Comparison of ENCODE assay signal across 26 cellular contexts in genomic region chr5:14597080-14597479, GRCh38. TPM values are rescaled to one million over a fixed set of nuclear protein-coding genes. Genes with fewer than 3 reads are reported as not detected.
DNase-seq lines count a peak whose midpoint lies in the region; ATAC-seq and TF ChIP-seq lines count a peak whose summit lies in the region.
"Had no signal": no experiment of that assay in that cellular context is flagged by ENCODE, and none has a peak within 500 bp of the region (broad histone marks: within the 10 kb centered on the region; RNA-seq: fewer than 3 reads in every experiment).

No MANE protein-coding gene starts in this region.

- no peaks in the 10 kb centered on the region for H3K27me3 Mint-ChIP-seq in activated naive CD4-positive, alpha-beta T cell treated with anti-CD3 and anti-CD28 coated beads, Interleukin-2, amount 10 ng/mL, durations not matched to agents 7 days and 5 days
- no peaks in the 10 kb centered on the region for H3K27me3 Mint-ChIP-seq in activated CD8-positive, alpha-beta T cell treated with anti-CD3 and anti-CD28 coated beads for 36 hours
- no peaks in the 10 kb centered on the region for H3K27me3 Mint-ChIP-seq in naive thymus-derived CD8-positive, alpha-beta T cell
- H3K27me3 Mint-ChIP-seq: stimulated activated memory B cell treated with anti-CD40 and anti-IgM and Interleukin-4, amounts not matched to agents 10 μg/mL and 1 μg/mL and 100 μg/mL, for 72 hours had no signal

- TF ChIP-seq CTCF in activated CD8-positive, alpha-beta T cell treated with anti-CD3 and anti-CD28 coated beads for 36 hours (IDR thresholded peaks at IDR 0.05): no peak

- no peak for DNase-seq in activated naive CD4-positive, alpha-beta T cell treated with anti-CD3 and anti-CD28 coated beads, Interleukin-2, amount 10 ng/mL, durations not matched to agents 7 days and 5 days
- DNase-seq in activated naive CD4-positive, alpha-beta T cell treated with Interleukin-2 at 50 U/mL for 16 hours: no peak
- no peak for DNase-seq in activated CD8-positive, alpha-beta T cell treated with anti-CD3 and anti-CD28 coated beads for 36 hours
- no peak for DNase-seq in naive thymus-derived CD8-positive, alpha-beta T cell
- no peak for DNase-seq in AG20443 (ENCODE audit: low spot score)
- DNase-seq in NCI-H1694 treated with DMSO at 0.1 percent for 48 hours (lab: John Stamatoyannopoulos, UW): no peak
- DNase-seq in HUDEP-2 (lab: John Stamatoyannopoulos, UW; ENCODE audit: unreplicated experiment in 76 of 76): no peak
- DNase-seq: activated CD4-positive, alpha-beta T cell treated with anti-CD3 and anti-CD28 coated beads, Interleukin-2, amount 50 U/mL, for 4 hours; activated gamma-delta T cell; dorsolateral prefrontal cortex; foreskin fibroblast; IMR-90; islet precursor cell; left ventricle myocardium superior; NCI-H146; NCI-H2107; NCI-H748 treated with DMSO at 0.1 percent for 48 hours; nucleus accumbens; Peyer's patch; psoas muscle; SHP77; T1000; upper lobe of right lung; WERI-Rb-1 had no signal

- H3K4me1 Mint-ChIP-seq in activated naive CD4-positive, alpha-beta T cell treated with anti-CD3 and anti-CD28 coated beads, Interleukin-2, amount 10 ng/mL, durations not matched to agents 7 days and 5 days: peaks cover 78% of the 10 kb centered on the region
- H3K4me1 Mint-ChIP-seq in activated CD8-positive, alpha-beta T cell treated with anti-CD3 and anti-CD28 coated beads for 36 hours (ENCODE audit: low read depth): peaks cover 77% of the 10 kb centered on the region
- peaks cover 45 to 81% (median 76%) of the 10 kb centered on the region in 4 donors for H3K4me1 Mint-ChIP-seq in naive thymus-derived CD8-positive, alpha-beta T cell

- peaks cover 42% of the 10 kb centered on the region for H3K36me3 Mint-ChIP-seq in activated naive CD4-positive, alpha-beta T cell treated with anti-CD3 and anti-CD28 coated beads, Interleukin-2, amount 10 ng/mL, durations not matched to agents 7 days and 5 days
- H3K36me3 Mint-ChIP-seq in activated CD8-positive, alpha-beta T cell treated with anti-CD3 and anti-CD28 coated beads for 36 hours (ENCODE audit: low read depth): peaks cover 30% of the 10 kb centered on the region
- peaks cover 3 to 24% (median 13%) of the 10 kb centered on the region in 3 donors for H3K36me3 Mint-ChIP-seq in naive thymus-derived CD8-positive, alpha-beta T cell
- H3K36me3 Mint-ChIP-seq: stimulated activated memory B cell treated with anti-CD40 and anti-IgM and Interleukin-4, amounts not matched to agents 10 μg/mL and 1 μg/mL and 100 μg/mL, for 72 hours had no signal

- POLR2A ChIA-PET in activated CD8-positive, alpha-beta T cell treated with anti-CD3 and anti-CD28 coated beads for 36 hours (lab: Charles Lee): interaction anchor here (1.2 kb wide), 1 partner anchor 12 kb away, joined by 3 read pairs; no protein-coding TSS in a partner anchor
- POLR2A ChIA-PET in naive thymus-derived CD8-positive, alpha-beta T cell (lab: Charles Lee): interaction anchor here (1.2 kb wide), 1 partner anchor 15 kb away, joined by 3 read pairs; no protein-coding TSS in a partner anchor

- H3K9me3 Mint-ChIP-seq in activated naive CD4-positive, alpha-beta T cell treated with anti-CD3 and anti-CD28 coated beads, Interleukin-2, amount 10 ng/mL, durations not matched to agents 7 days and 5 days: no peaks in the 10 kb centered on the region
- H3K9me3 Mint-ChIP-seq in activated CD8-positive, alpha-beta T cell treated with anti-CD3 and anti-CD28 coated beads for 36 hours: peaks cover 3% of the 10 kb centered on the region
- no peaks in the 10 kb centered on the region for H3K9me3 Mint-ChIP-seq in naive thymus-derived CD8-positive, alpha-beta T cell

- intact Hi-C loops in activated CD8-positive, alpha-beta T cell treated with anti-CD3 and anti-CD28 coated beads for 36 hours (cut with micrococcal nuclease): loop anchor here (5.0 kb wide), 1 partner anchor 70 kb away; no protein-coding TSS in a partner anchor

- H3K4me3 Mint-ChIP-seq in activated naive CD4-positive, alpha-beta T cell treated with anti-CD3 and anti-CD28 coated beads, Interleukin-2, amount 10 ng/mL, durations not matched to agents 7 days and 5 days: no peak overlapping the region
- no peak overlapping the region for H3K4me3 Mint-ChIP-seq in activated CD8-positive, alpha-beta T cell treated with anti-CD3 and anti-CD28 coated beads for 36 hours
- peak overlapping the region in 8 of 10 donors; percentile 8 to 89 (median 69) for H3K4me3 Mint-ChIP-seq in naive thymus-derived CD8-positive, alpha-beta T cell
- H3K4me3 Mint-ChIP-seq: stimulated activated memory B cell treated with anti-CD40 and anti-IgM and Interleukin-4, amounts not matched to agents 10 μg/mL and 1 μg/mL and 100 μg/mL, for 72 hours had no signal

- H3K27ac Mint-ChIP-seq in activated naive CD4-positive, alpha-beta T cell treated with anti-CD3 and anti-CD28 coated beads, Interleukin-2, amount 10 ng/mL, durations not matched to agents 7 days and 5 days: peak overlapping the region; percentile 56
- H3K27ac Mint-ChIP-seq in activated CD8-positive, alpha-beta T cell treated with anti-CD3 and anti-CD28 coated beads for 36 hours: peak overlapping the region; percentile 25
- peak overlapping the region in 8 of 10 donors; percentile 21 to 99 (median 60) for H3K27ac Mint-ChIP-seq in naive thymus-derived CD8-positive, alpha-beta T cell
- H3K27ac Mint-ChIP-seq: stimulated activated memory B cell treated with anti-CD40 and anti-IgM and Interleukin-4, amounts not matched to agents 10 μg/mL and 1 μg/mL and 100 μg/mL, for 72 hours had no signal

- peak; percentile 18 for ATAC-seq in GM18868 (IDR thresholded peaks at IDR 0.05; ENCODE audit: unreplicated experiment)
- ATAC-seq in activated CD8-positive, alpha-beta T cell treated with anti-CD3 and anti-CD28 coated beads for 36 hours: no peak
- ATAC-seq in naive thymus-derived CD8-positive, alpha-beta T cell: no peak
- ATAC-seq: left ventricle myocardium superior; psoas muscle; stimulated activated memory B cell treated with anti-CD40 and anti-IgM and Interleukin-4, amounts not matched to agents 10 μg/mL and 1 μg/mL and 100 μg/mL, for 72 hours; upper lobe of right lung had no signal

- CTCF ChIA-PET in activated naive CD4-positive, alpha-beta T cell treated with anti-CD3 and anti-CD28 coated beads, Interleukin-2, amount 10 ng/mL, durations not matched to agents 7 days and 5 days (lab: Charles Lee): no interaction called here
- CTCF ChIA-PET in activated CD8-positive, alpha-beta T cell treated with anti-CD3 and anti-CD28 coated beads for 36 hours (lab: Charles Lee): no interaction called here

RNA-seq across cellular contexts. Expression of gene OTULINL, which starts 15.5 kb away (rescaled TPM):
- total RNA-seq in activated CD8-positive, alpha-beta T cell treated with anti-CD3 and anti-CD28 coated beads for 36 hours: 10 to 100 TPM; 19.7 to 21.1 TPM
- total RNA-seq in naive thymus-derived CD8-positive, alpha-beta T cell: 10 to 100 TPM; 47.0 to 49.7 TPM
- polyA plus RNA-seq in naive thymus-derived CD8-positive, alpha-beta T cell: 10 to 100 TPM; 32.9 to 38.3 (median 36.2) TPM

Comparison
In these comparisons a context has a peak if more than half of its experiments do, and no peak if none do; other contexts are left out.
1. H3K4me3 Mint-ChIP-seq: peak in naive thymus-derived CD8-positive, alpha-beta T cell (8 of 10); none in activated naive CD4-positive, alpha-beta T cell treated with anti-CD3 and anti-CD28 coated beads, Interleukin-2, amount 10 ng/mL, durations not matched to agents 7 days and 5 days (single experiment) and activated CD8-positive, alpha-beta T cell treated with anti-CD3 and anti-CD28 coated beads for 36 hours (single experiment).
2. Peak in every context shown above with its lines, with median percentiles within 50 percentile points of each other: H3K27ac Mint-ChIP-seq.